11 cellular contexts compared by ENCODE assay signal in genomic region chr1:235336903-235337302, GRCh38. TPM values are rescaled to one million over a fixed set of nuclear protein-coding genes. Genes with fewer than 3 reads are reported as not detected.
DNase-seq lines count a peak whose midpoint lies in the region; ATAC-seq and TF ChIP-seq lines count a peak whose summit lies in the region.
"Had no signal": no experiment of that assay in that cellular context is flagged by ENCODE, and none has a peak within 500 bp of the region (broad histone marks: within the 10 kb centered on the region; RNA-seq: fewer than 3 reads in every experiment).

No MANE protein-coding gene starts in this region.

- no peaks in the 10 kb centered on the region for H3K9me3 ChIP-seq in CD8-positive, alpha-beta memory T cell (ENCODE audit: low read length)
- H3K9me3 ChIP-seq in MM.1S (replicated peaks; ENCODE audit: insufficient read depth, low read length): no peaks in the 10 kb centered on the region
- H3K9me3 ChIP-seq in naive thymus-derived CD4-positive, alpha-beta T cell (ENCODE audit: control insufficient read depth in 2 of 3, low read length in 3 of 3): no peaks in the 10 kb centered on the region

- peaks cover 25% of the 10 kb centered on the region for H3K4me1 ChIP-seq in CD8-positive, alpha-beta memory T cell (ENCODE audit: insufficient read depth, low read length)
- H3K4me1 ChIP-seq in MM.1S (ENCODE audit: low read length): peaks cover 6% of the 10 kb centered on the region; the same call in 1 of the 2 replicates
- peaks cover 10 to 23% of the 10 kb centered on the region in 2 donors for H3K4me1 ChIP-seq in naive thymus-derived CD4-positive, alpha-beta T cell (ENCODE audit: control insufficient read depth in 2 of 2, insufficient read depth in 2 of 2, low read length in 2 of 2)

- no peak overlapping the region for H2AFZ ChIP-seq in MM.1S (ENCODE audit: low read length)

- intact Hi-C loops in naive thymus-derived CD4-positive, alpha-beta T cell (cut with micrococcal nuclease): loop anchor here (1.0 to 2.0 kb wide), 2 partner anchors 9 to 30 kb away; partner anchors contain the start of genes ARID4B (in 2 of the 2), GGPS1 (in 2 of the 2) and TBCE (in 1 of the 2)

- no peaks in the 10 kb centered on the region for H3F3A ChIP-seq in MM.1S (ENCODE audit: insufficient read depth, low read length)

- H3K79me2 ChIP-seq in MM.1S (ENCODE audit: low read length): peaks cover 17% of the 10 kb centered on the region

- H3K4me2 ChIP-seq in MM.1S (ENCODE audit: low read depth, low read length): 0 out of 2 replicates have a peak overlapping the region, but pooled peaks have one; percentile 8

- ATAC-seq in naive thymus-derived CD4-positive, alpha-beta T cell: peak; percentile 84
- ATAC-seq in HG03039 (IDR thresholded peaks at IDR 0.05; ENCODE audit: unreplicated experiment) (no peak), HG03175 (IDR thresholded peaks at IDR 0.05; ENCODE audit: unreplicated experiment) (no peak)

- H3K9me3 Mint-ChIP-seq in CD8-positive, alpha-beta memory T cell: no peaks in the 10 kb centered on the region
- H3K9me3 Mint-ChIP-seq in naive thymus-derived CD4-positive, alpha-beta T cell: no peaks in the 10 kb centered on the region
- H3K9me3 Mint-ChIP-seq: IgD-negative memory B cell had no signal

- H3K27me3 Mint-ChIP-seq in CD8-positive, alpha-beta memory T cell: no peaks in the 10 kb centered on the region
- H3K27me3 Mint-ChIP-seq in naive thymus-derived CD4-positive, alpha-beta T cell: no peaks in the 10 kb centered on the region
- H3K27me3 Mint-ChIP-seq: IgD-negative memory B cell had no signal

- H3K4me1 Mint-ChIP-seq in CD8-positive, alpha-beta memory T cell: peaks cover 23 to 40% (median 29%) of the 10 kb centered on the region in 3 donors
- H3K4me1 Mint-ChIP-seq in naive thymus-derived CD4-positive, alpha-beta T cell: peaks cover 15 to 40% (median 24%) of the 10 kb centered on the region in 7 donors

- no peak overlapping the region for H3K9ac ChIP-seq in MM.1S (ENCODE audit: low read length)

- no peak overlapping the region for H3K27ac ChIP-seq in CD8-positive, alpha-beta memory T cell (ENCODE audit: low read depth, low read length)
- no peak overlapping the region for H3K27ac ChIP-seq in MM.1S (ENCODE audit: low read length)
- peak overlapping the region; percentile 59 for H3K27ac ChIP-seq in naive thymus-derived CD4-positive, alpha-beta T cell (ENCODE audit: low read depth, low read length)
- H3K27ac ChIP-seq: cardiac muscle cell had no signal

- peaks cover 9% of the 10 kb centered on the region for H3K36me3 ChIP-seq in CD8-positive, alpha-beta memory T cell (ENCODE audit: insufficient read depth, low read length)
- no peaks in the 10 kb centered on the region for H3K36me3 ChIP-seq in MM.1S (replicated peaks; ENCODE audit: insufficient read depth, low read length)
- peaks cover 0 to 29% (median 0%) of the 10 kb centered on the region in 3 experiments for H3K36me3 ChIP-seq in naive thymus-derived CD4-positive, alpha-beta T cell (ENCODE audit: control insufficient read depth in 2 of 3, insufficient read depth in 3 of 3, low read length in 3 of 3)

- peaks cover 4 to 43% (median 10%) of the 10 kb centered on the region in 3 donors for H3K36me3 Mint-ChIP-seq in CD8-positive, alpha-beta memory T cell
- peaks cover 0 to 16% (median 10%) of the 10 kb centered on the region in 5 donors for H3K36me3 Mint-ChIP-seq in naive thymus-derived CD4-positive, alpha-beta T cell
- H3K36me3 Mint-ChIP-seq: IgD-negative memory B cell had no signal

- H4K20me1 ChIP-seq in MM.1S (ENCODE audit: insufficient read depth, low read length): no peaks in the 10 kb centered on the region

- H3K4me3 ChIP-seq in CD8-positive, alpha-beta memory T cell (ENCODE audit: low read length): peak overlapping the region; percentile 16
- no peak overlapping the region for H3K4me3 ChIP-seq in MM.1S (ENCODE audit: low read length)
- H3K4me3 ChIP-seq in choroid plexus epithelial cell (ENCODE audit: low read depth, low read length): no peak overlapping the region
- H3K4me3 ChIP-seq in naive thymus-derived CD4-positive, alpha-beta T cell (ENCODE audit: low read length): peak overlapping the region; percentile 17
- H3K4me3 ChIP-seq: cardiac muscle cell had no signal

- no peak for TF ChIP-seq CTCF in MM.1S (IDR thresholded peaks at IDR 0.05; ENCODE audit: low read length)
- no peak for TF ChIP-seq CTCF in choroid plexus epithelial cell (conservative IDR thresholded peaks at IDR 0.05; ENCODE audit: low read depth, low read length)

- H3K9me2 ChIP-seq in MM.1S (replicated peaks; ENCODE audit: insufficient read depth, low read length): no peaks in the 10 kb centered on the region

- POLR2A ChIA-PET in CD8-positive, alpha-beta memory T cell (lab: Charles Lee): interaction anchor here (0.8 kb wide), 1 partner anchor 176 kb away, joined by 3 read pairs; no protein-coding TSS in a partner anchor
- POLR2A ChIA-PET in naive thymus-derived CD4-positive, alpha-beta T cell (lab: Charles Lee): interaction anchor here (0.6 to 1.4 kb wide), 2 partner anchors 10 to 81 kb away, joined by 3 to 4 read pairs; no protein-coding TSS in a partner anchor

- DNase-seq in CD8-positive, alpha-beta memory T cell: peak in 3 of 5 donors; percentile 10 to 29 (median 28)
- peak; percentile 64 for DNase-seq in MM.1S
- peak; percentile 53 for DNase-seq in choroid plexus epithelial cell (ENCODE audit: low read depth)
- peak in 7 of 9 donors; percentile 18 to 58 (median 40) for DNase-seq in naive thymus-derived CD4-positive, alpha-beta T cell
- DNase-seq in HT-29 (ENCODE audit: low spot score): no peak
- DNase-seq in 8988T: no peak
- DNase-seq: posterior cingulate gyrus had no signal

- no peaks in the 10 kb centered on the region for H3K27me3 ChIP-seq in CD8-positive, alpha-beta memory T cell (ENCODE audit: insufficient read depth, low read length, poor library complexity, severe bottlenecking)
- H3K27me3 ChIP-seq in MM.1S (replicated peaks; ENCODE audit: insufficient read depth, low read length): no peaks in the 10 kb centered on the region
- H3K27me3 ChIP-seq in naive thymus-derived CD4-positive, alpha-beta T cell (ENCODE audit: control insufficient read depth in 2 of 2, insufficient read depth in 2 of 2, low read length in 2 of 2): no peaks in the 10 kb centered on the region
- H3K27me3 ChIP-seq: cardiac muscle cell had no signal

- CTCF ChIA-PET in CD8-positive, alpha-beta memory T cell (lab: Charles Lee): no interaction called here
- CTCF ChIA-PET in naive thymus-derived CD4-positive, alpha-beta T cell (lab: Charles Lee): no interaction called here

- peak overlapping the region; percentile 20 to 91 (median 88) for H3K27ac Mint-ChIP-seq in CD8-positive, alpha-beta memory T cell
- peak overlapping the region; percentile 57 to 93 (median 85) for H3K27ac Mint-ChIP-seq in naive thymus-derived CD4-positive, alpha-beta T cell

- peak overlapping the region; percentile 4 to 85 (median 72) for H3K4me3 Mint-ChIP-seq in CD8-positive, alpha-beta memory T cell
- peak overlapping the region; percentile 34 to 78 (median 72) for H3K4me3 Mint-ChIP-seq in naive thymus-derived CD4-positive, alpha-beta T cell

RNA-seq across cellular contexts. Expression of gene GGPS1, which starts 8.5 kb away (rescaled TPM):
- total RNA-seq in CD8-positive, alpha-beta memory T cell: 10 to 100 TPM; 26.3 to 29.0 TPM
- 63.0 TPM for polyA plus RNA-seq in CD8-positive, alpha-beta memory T cell
- total RNA-seq in naive thymus-derived CD4-positive, alpha-beta T cell: 10 to 100 TPM; 26.5 to 51.7 (median 30.2) TPM
- polyA plus RNA-seq in naive thymus-derived CD4-positive, alpha-beta T cell: 10 to 100 TPM; 61.5 to 70.0 TPM
- total RNA-seq in HT-29 (2014; rRNA removed; shearing (Covaris generic)): 10.0 and 13.6 TPM in 2 replicates

RNA-seq across cellular contexts. Expression of gene ARID4B, which starts 8.9 kb away (rescaled TPM):
- total RNA-seq in CD8-positive, alpha-beta memory T cell: 10 to 100 TPM; 39.9 to 43.0 TPM
- polyA plus RNA-seq in CD8-positive, alpha-beta memory T cell: 88.6 TPM
- total RNA-seq in naive thymus-derived CD4-positive, alpha-beta T cell: 100 to 1,000 TPM in 2 of 5 experiments, 10 to 100 TPM in 3; 60.8 to 124 (median 93.2) TPM
- polyA plus RNA-seq in naive thymus-derived CD4-positive, alpha-beta T cell: 10 to 100 TPM; 63.3 to 76.3 TPM
- 30.0 and 34.5 TPM in 2 replicates for total RNA-seq in HT-29 (2014; rRNA removed; shearing (Covaris generic))

RNA-seq across cellular contexts. Expression of gene TBCE, which starts 30.3 kb away (rescaled TPM):
- 10 to 100 TPM; 19.4 to 25.7 TPM for total RNA-seq in CD8-positive, alpha-beta memory T cell
- 15.5 TPM for polyA plus RNA-seq in CD8-positive, alpha-beta memory T cell
- 10 to 100 TPM; 16.8 to 26.1 (median 20.6) TPM for total RNA-seq in naive thymus-derived CD4-positive, alpha-beta T cell
- 10 to 100 TPM; 12.9 to 16.1 TPM for polyA plus RNA-seq in naive thymus-derived CD4-positive, alpha-beta T cell
- 12.8 and 13.9 TPM in 2 replicates for total RNA-seq in HT-29 (2014; rRNA removed; shearing (Covaris generic))

Comparison
In these comparisons a context has a peak if more than half of its experiments do, and no peak if none do; other contexts are left out.
1. DNase-seq: peak in CD8-positive, alpha-beta memory T cell (3 of 5), MM.1S (single experiment), choroid plexus epithelial cell (single experiment) and naive thymus-derived CD4-positive, alpha-beta T cell (7 of 9); none in HT-29 (single experiment) and 8988T (single experiment).
2. H3K4me3 ChIP-seq: peak in CD8-positive, alpha-beta memory T cell (single experiment) and naive thymus-derived CD4-positive, alpha-beta T cell (single experiment); none in MM.1S (single experiment) and choroid plexus epithelial cell (single experiment).